ENCODE assay signal across 31 cellular contexts in the genomic region with DNA sequence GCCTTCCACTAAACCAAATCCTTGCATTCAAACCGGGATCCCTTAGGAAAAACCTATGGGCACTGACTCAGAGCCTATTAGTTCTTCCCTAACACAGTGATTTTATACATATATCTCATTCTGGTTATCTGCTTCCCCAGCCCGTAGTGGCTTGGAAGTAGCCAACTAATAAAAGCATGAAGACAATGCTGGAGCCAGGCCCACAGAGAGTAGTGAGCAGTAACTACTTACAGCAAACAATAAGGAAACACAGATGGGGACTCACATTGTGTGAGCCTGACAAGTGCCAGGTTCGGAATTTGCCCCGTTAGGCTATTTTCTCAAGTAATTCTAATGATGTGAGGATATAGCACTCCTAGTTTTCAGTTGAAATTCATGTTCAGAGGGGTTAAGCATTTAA.
"Had no signal": no experiment of that assay in that cellular context is flagged by ENCODE, and none has a peak within 500 bp of the region (broad histone marks: within the 10 kb centered on the region; RNA-seq: fewer than 3 reads in every experiment).

No MANE protein-coding gene starts in this region.

- H3K27me3 ChIP-seq: ascending aorta, body of pancreas, MG63, Peyer's patch, SJSA1 had no signal

- DNase-seq: activated B cell treated with CpG ODN at 0.5 μM for 24 hours; activated CD4-positive, alpha-beta T cell treated with anti-CD3 and anti-CD28 coated beads for 1 hour; activated CD4-positive, alpha-beta T cell treated with anti-CD3 and anti-CD28 coated beads, Interleukin-2, amount 10 ng/mL, durations not matched to agents 24 days and 14 days; activated CD4-positive, alpha-beta T cell treated with anti-CD3 and anti-CD28 coated beads, Interleukin-2, amount 50 U/mL, for 48 hours; activated CD8-positive, alpha-beta memory T cell treated with anti-CD3 and anti-CD28 coated beads, Interleukin-2, amount 10 ng/mL, durations not matched to agents 7 days and 5 days; activated effector memory CD4-positive, alpha-beta T cell treated with Interleukin-2 at 50 U/mL for 16 hours; activated naive CD4-positive, alpha-beta T cell; activated T-cell treated with anti-CD3 and anti-CD28 coated beads, Interleukin-2, amount 50 U/mL, for 24 hours; body of pancreas; KG1; MG63; MV-4-11; NCI-H1092 treated with DMSO at 0.1 percent for 48 hours; NCI-H1417 treated with DMSO at 0.1 percent for 48 hours; NCI-H1694; NCI-H2029; NCI-H2107; NCI-H2171 treated with DMSO at 0.1 percent for 48 hours; NCI-H526; NCI-H774; Peyer's patch; SHP77; T-helper 17 cell; T-helper 9 cell had no signal

- H3K27ac Mint-ChIP-seq: activated B cell treated with CpG ODN at 0.5 μM for 24 hours; activated CD4-positive, alpha-beta T cell treated with anti-CD3 and anti-CD28 coated beads, Interleukin-2, amount 10 ng/mL, durations not matched to agents 24 days and 14 days; activated CD8-positive, alpha-beta memory T cell treated with anti-CD3 and anti-CD28 coated beads, Interleukin-2, amount 10 ng/mL, durations not matched to agents 7 days and 5 days; activated naive CD4-positive, alpha-beta T cell treated with anti-CD3 and anti-CD28 coated beads, Interleukin-2, amount 50 U/mL, for 24 hours; activated T-cell treated with anti-CD3 and anti-CD28 coated beads, Interleukin-2, amount 50 U/mL, for 24 hours; activated T-helper 1 cell treated with anti-CD3 and anti-CD28 coated beads, Interleukin-12 subunit alpha, Interleukin-12 subunit beta, Interleukin-2, Interleukin-4 antibody, amounts not matched to agents 30 ng/mL and 10 ng/mL and 1 ng/mL, durations not matched to agents 14 hours and 24 hours and 36 hours; IgD-negative memory B cell; T-helper 17 cell had no signal

- H3K36me3 Mint-ChIP-seq: activated CD8-positive, alpha-beta memory T cell treated with anti-CD3 and anti-CD28 coated beads, Interleukin-2, amount 10 ng/mL, durations not matched to agents 7 days and 5 days; activated naive CD4-positive, alpha-beta T cell treated with anti-CD3 and anti-CD28 coated beads, Interleukin-2, amount 50 U/mL, for 24 hours; IgD-negative memory B cell had no signal

- ATAC-seq: activated CD8-positive, alpha-beta memory T cell treated with anti-CD3 and anti-CD28 coated beads, Interleukin-2, amount 10 ng/mL, durations not matched to agents 7 days and 5 days; body of pancreas; T-helper 17 cell had no signal

- H3K27me3 Mint-ChIP-seq: activated B cell treated with CpG ODN at 0.5 μM for 24 hours; activated CD4-positive, alpha-beta T cell treated with anti-CD3 and anti-CD28 coated beads, Interleukin-2, amount 10 ng/mL, durations not matched to agents 24 days and 14 days; activated CD8-positive, alpha-beta memory T cell treated with anti-CD3 and anti-CD28 coated beads, Interleukin-2, amount 10 ng/mL, durations not matched to agents 7 days and 5 days; activated naive CD4-positive, alpha-beta T cell treated with anti-CD3 and anti-CD28 coated beads, Interleukin-2, amount 50 U/mL, for 24 hours; activated T-cell treated with anti-CD3 and anti-CD28 coated beads, Interleukin-2, amount 50 U/mL, for 24 hours; IgD-negative memory B cell; T-helper 17 cell had no signal

- H3K4me1 ChIP-seq: ascending aorta, body of pancreas, Peyer's patch had no signal

- H3K27ac ChIP-seq: ascending aorta, body of pancreas, Peyer's patch, RWPE1, SJSA1 had no signal

- H3K36me3 ChIP-seq: ascending aorta, MG63, Peyer's patch, SJSA1 had no signal

- FAIRE-seq: bronchial epithelial cell had no signal

- H3K9me3 ChIP-seq: ascending aorta, body of pancreas, MG63, Peyer's patch, SJSA1 had no signal

- H3K9me3 Mint-ChIP-seq: activated B cell treated with CpG ODN at 0.5 μM for 24 hours; activated CD4-positive, alpha-beta T cell treated with anti-CD3 and anti-CD28 coated beads, Interleukin-2, amount 10 ng/mL, durations not matched to agents 24 days and 14 days; activated naive CD4-positive, alpha-beta T cell treated with anti-CD3 and anti-CD28 coated beads, Interleukin-2, amount 50 U/mL, for 24 hours; activated T-cell treated with anti-CD3 and anti-CD28 coated beads, Interleukin-2, amount 50 U/mL, for 24 hours; activated T-helper 1 cell treated with anti-CD3 and anti-CD28 coated beads, Interleukin-12 subunit alpha, Interleukin-12 subunit beta, Interleukin-2, Interleukin-4 antibody, amounts not matched to agents 30 ng/mL and 10 ng/mL and 1 ng/mL, durations not matched to agents 14 hours and 24 hours and 36 hours had no signal

- H3K4me1 Mint-ChIP-seq: activated B cell treated with CpG ODN at 0.5 μM for 24 hours; activated CD4-positive, alpha-beta T cell treated with anti-CD3 and anti-CD28 coated beads, Interleukin-2, amount 10 ng/mL, durations not matched to agents 24 days and 14 days; activated CD8-positive, alpha-beta memory T cell treated with anti-CD3 and anti-CD28 coated beads, Interleukin-2, amount 10 ng/mL, durations not matched to agents 7 days and 5 days; activated naive CD4-positive, alpha-beta T cell treated with anti-CD3 and anti-CD28 coated beads, Interleukin-2, amount 50 U/mL, for 24 hours; IgD-negative memory B cell; T-helper 17 cell had no signal

- H3K4me3 Mint-ChIP-seq: activated B cell treated with CpG ODN at 0.5 μM for 24 hours; activated CD4-positive, alpha-beta T cell treated with anti-CD3 and anti-CD28 coated beads, Interleukin-2, amount 10 ng/mL, durations not matched to agents 24 days and 14 days; activated CD8-positive, alpha-beta memory T cell treated with anti-CD3 and anti-CD28 coated beads, Interleukin-2, amount 10 ng/mL, durations not matched to agents 7 days and 5 days; activated naive CD4-positive, alpha-beta T cell treated with anti-CD3 and anti-CD28 coated beads, Interleukin-2, amount 50 U/mL, for 24 hours; activated T-cell treated with anti-CD3 and anti-CD28 coated beads, Interleukin-2, amount 50 U/mL, for 24 hours; activated T-helper 1 cell treated with anti-CD3 and anti-CD28 coated beads, Interleukin-12 subunit alpha, Interleukin-12 subunit beta, Interleukin-2, Interleukin-4 antibody, amounts not matched to agents 30 ng/mL and 10 ng/mL and 1 ng/mL, durations not matched to agents 14 hours and 24 hours and 36 hours; IgD-negative memory B cell; T-helper 17 cell had no signal

- H3K4me3 ChIP-seq: ascending aorta, body of pancreas, MG63, Peyer's patch, SJSA1 had no signal
